In genomic region chr1:89906088-89906487, GRCh38 we compare ENCODE assay signal across 14 cellular contexts.
DNase-seq lines count a peak whose midpoint lies in the region; ATAC-seq, FAIRE-seq and TF ChIP-seq lines count a peak whose summit lies in the region.
"Had no signal": no experiment of that assay in that cellular context is flagged by ENCODE, and none has a peak within 500 bp of the region (broad histone marks: within the 10 kb centered on the region; RNA-seq: fewer than 3 reads in every experiment).

No MANE protein-coding gene starts in this region.

- DNase-seq in GM12878 (ENCODE audit: low read depth, low spot score) (no peak), nephron progenitor cell (no peak), ACHN (no peak), AG20443 (ENCODE audit: low spot score) (no peak), kidney tubule cell (ENCODE audit: low spot score) (no peak)
- DNase-seq: CD4-positive, alpha-beta memory T cell; T-cell had no signal

- no peaks in the 10 kb centered on the region for H3K9me3 Mint-ChIP-seq in nephron progenitor cell
- H3K9me3 Mint-ChIP-seq: activated CD4-positive, alpha-beta memory T cell treated with anti-CD3 and anti-CD28 coated beads, Interleukin-2, amount 10 ng/mL, durations not matched to agents 7 days and 5 days; CD4-positive, alpha-beta memory T cell; T-cell had no signal

- SMC1A ChIA-PET in GM12878 (lab: Charles Lee; ENCODE audit: uncharacterized antibody, unreplicated experiment) = interaction anchor here (0.7 to 1.9 kb wide), 9 partner anchors 11 to 124 kb away, joined by 3 to 4 read pairs (median 3); no protein-coding TSS in a partner anchor

- H3K27ac Mint-ChIP-seq in nephron progenitor cell = peak overlapping the region; percentile 94

- POLR2A ChIA-PET in GM12878 (lab: Charles Lee) = interaction anchor here (0.9 kb wide), 1 partner anchor 24 kb away, joined by 9 read pairs; no protein-coding TSS in a partner anchor

- H3K79me2 ChIP-seq in GM12878 (ENCODE audit: control insufficient read depth, insufficient read depth, low read length) = peaks cover 2% of the 10 kb centered on the region; the same call in 1 of the 2 replicates

- WGBS in GM12878 (ENCODE audit: insufficient coverage, insufficient replicate concordance, low lambda C conversion rate, missing lambda C conversion rate) = 97% methylated on average over 5 of the region's 5 CpGs

- peak overlapping the region in 7 of 11 experiments; percentile 12 to 72 (median 50); a peak in 8 of 22 replicates for H3K9ac ChIP-seq in BLaER1 treated with 17β-estradiol and CSF1 and Interleukin-3, amounts not matched to agents 10 nM and 100 nM
- H3K9ac ChIP-seq in HUES48 (ENCODE audit: low read depth, low read length) = peak overlapping the region; percentile 30; the same call in 1 of the 2 replicates
- no peak overlapping the region; the same call in 1 of the 2 replicates for H3K9ac ChIP-seq in GM12878 (ENCODE audit: control insufficient read depth, insufficient read depth, low read length)

- no peak for TF ChIP-seq RAD21 in GM12878 (IDR thresholded peaks at IDR 0.05; ENCODE audit: insufficient read depth, low read depth, low read length)

- ATAC-seq in GM12878 = no peak
- no peak for ATAC-seq in GM21381 (IDR thresholded peaks at IDR 0.05; ENCODE audit: unreplicated experiment)

- H3K27me3 Mint-ChIP-seq in nephron progenitor cell (ENCODE audit: low read depth, poor library complexity) = no peaks in the 10 kb centered on the region
- H3K27me3 Mint-ChIP-seq: activated CD4-positive, alpha-beta memory T cell treated with anti-CD3 and anti-CD28 coated beads, Interleukin-2, amount 10 ng/mL, durations not matched to agents 7 days and 5 days; activated naive CD8-positive, alpha-beta T cell; CD4-positive, alpha-beta memory T cell; T-cell had no signal

- BruUV-seq in GM12878 (replicated peaks; lab: Mats Ljungman, UMichigan) = no TSS peak

- CTCF ChIA-PET in GM12878 (lab: Yijun Ruan, JAX) = interaction anchor here (0.8 kb wide), 1 partner anchor 12 kb away, joined by 3 read pairs; no protein-coding TSS in a partner anchor

- TF ChIP-seq CTCF in GM12878 (IDR thresholded peaks at IDR 0.05 in 2 of 3, conservative IDR thresholded peaks at IDR 0.05 in 1 of 3; ENCODE audit: control insufficient read depth in 2 of 3, extremely low read depth in 1 of 3, insufficient read depth in 1 of 3, low read depth in 3 of 3, low read length in 3 of 3) = no peak
- TF ChIP-seq CTCF in nephron progenitor cell (IDR thresholded peaks at IDR 0.05) = no peak

- peaks cover 0 to 100% (median 26%) of the 10 kb centered on the region in 11 experiments; a peak in 15 of 22 replicates for H4K20me1 ChIP-seq in BLaER1 treated with 17β-estradiol and CSF1 and Interleukin-3, amounts not matched to agents 10 nM and 100 nM
- no peaks in the 10 kb centered on the region for H4K20me1 ChIP-seq in GM12878 (ENCODE audit: control insufficient read depth, insufficient read depth)

- H3K4me2 ChIP-seq in BLaER1 treated with 17β-estradiol and CSF1 and Interleukin-3, amounts not matched to agents 10 nM and 100 nM = peak overlapping the region; percentile 66 to 90 (median 77)
- no peak overlapping the region for H3K4me2 ChIP-seq in GM12878 (ENCODE audit: control insufficient read depth, insufficient read depth)

- peaks cover 0 to 7% (median 0%) of the 10 kb centered on the region in 11 experiments; a peak in 4 of 22 replicates for H3K9me3 ChIP-seq in BLaER1 treated with 17β-estradiol and CSF1 and Interleukin-3, amounts not matched to agents 10 nM and 100 nM (replicated peaks in 1 of 11)
- no peaks in the 10 kb centered on the region for H3K9me3 ChIP-seq in HUES48 (ENCODE audit: control insufficient read depth, insufficient read depth, low read length)
- no peaks in the 10 kb centered on the region for H3K9me3 ChIP-seq in GM12878 (replicated peaks; ENCODE audit: control insufficient read depth, insufficient read depth, low read length)
- H3K9me3 ChIP-seq: sigmoid colon, vagina had no signal

- H3K4me3 ChIP-seq in BLaER1 treated with 17β-estradiol and CSF1 and Interleukin-3, amounts not matched to agents 10 nM and 100 nM = no peak overlapping the region
- H3K4me3 ChIP-seq in HUES48 (ENCODE audit: low read depth, low read length) (no peak overlapping the region), GM12878 (no peak overlapping the region)
- H3K4me3 ChIP-seq: sigmoid colon, vagina had no signal

- H3K27ac ChIP-seq in BLaER1 treated with 17β-estradiol and CSF1 and Interleukin-3, amounts not matched to agents 10 nM and 100 nM = peak overlapping the region in 9 of 11 experiments; percentile 67 to 86 (median 76); a peak in 18 of 22 replicates
- H3K27ac ChIP-seq in HUES48 (ENCODE audit: low read depth, low read length) = peak overlapping the region; percentile 89
- peak overlapping the region; percentile 67 for H3K27ac ChIP-seq in GM12878 (ENCODE audit: control insufficient read depth, insufficient read depth)
- H3K27ac ChIP-seq: vagina had no signal

- no peak overlapping the region for H3K4me3 Mint-ChIP-seq in nephron progenitor cell
- H3K4me3 Mint-ChIP-seq: activated CD4-positive, alpha-beta memory T cell treated with anti-CD3 and anti-CD28 coated beads, Interleukin-2, amount 10 ng/mL, durations not matched to agents 7 days and 5 days; CD4-positive, alpha-beta memory T cell; T-cell had no signal

- TF ChIP-seq EP300 in GM12878 (IDR thresholded peaks at IDR 0.05; ENCODE audit: borderline replicate concordance in 1 of 2, control insufficient read depth in 1 of 2, low read depth in 2 of 2, low read length in 2 of 2) = no peak

- FAIRE-seq in GM12878 (lab: Jason Lieb, UNC) = no peak

- in situ Hi-C loops in GM12878 (cut with MboI) (no loop called here), ACHN (cut with HindIII; ENCODE audit: low pct_ligation_motif_present, low pct_unique_long_range_greater_than_20kb, low sequenced_read_pairs) (no loop called here)

- TF ChIP-seq POLR2A in GM12878 (IDR thresholded peaks at IDR 0.05; ENCODE audit: low read depth, low read length) = no peak

- H2AFZ ChIP-seq in GM12878 (ENCODE audit: control insufficient read depth, low read depth, low read length) = no peak overlapping the region; the same call in 1 of the 2 replicates

- H3K36me3 Mint-ChIP-seq in nephron progenitor cell (ENCODE audit: low read depth) = no peaks in the 10 kb centered on the region

- H3K4me1 Mint-ChIP-seq in nephron progenitor cell = peaks cover 93% of the 10 kb centered on the region

- RAD21 ChIA-PET in GM12878 (lab: Charles Lee; ENCODE audit: unreplicated experiment) = interaction anchor here (1.0 to 1.2 kb wide), 2 partner anchors 11 to 33 kb away, joined by 3 to 4 read pairs; no protein-coding TSS in a partner anchor

- H3K4me1 ChIP-seq in BLaER1 treated with 17β-estradiol and CSF1 and Interleukin-3, amounts not matched to agents 10 nM and 100 nM = peaks cover 77 to 99% (median 81%) of the 10 kb centered on the region in 10 experiments
- H3K4me1 ChIP-seq in HUES48 (ENCODE audit: control insufficient read depth, insufficient read depth, low read length) (peaks cover 58% of the 10 kb centered on the region), GM12878 (ENCODE audit: control insufficient read depth, insufficient read depth, low read length) (peaks cover 29% of the 10 kb centered on the region)

- H3K36me3 ChIP-seq in BLaER1 treated with 17β-estradiol and CSF1 and Interleukin-3, amounts not matched to agents 10 nM and 100 nM = peaks cover 11 to 38% (median 21%) of the 10 kb centered on the region in 11 experiments; a peak in 15 of 22 replicates
- H3K36me3 ChIP-seq in HUES48 (ENCODE audit: control insufficient read depth, insufficient read depth, low read length) = no peaks in the 10 kb centered on the region
- H3K36me3 ChIP-seq in GM12878 (ENCODE audit: control insufficient read depth in 2 of 2, insufficient read depth in 2 of 2, low read length in 1 of 2) = peaks cover 0 to 1% of the 10 kb centered on the region in 2 experiments; a peak in 2 of 4 replicates
- H3K36me3 ChIP-seq: sigmoid colon, vagina had no signal

- intact Hi-C loops in GM12878 (cut with micrococcal nuclease; ENCODE audit: unreplicated experiment) = no loop called here

- H3K27me3 ChIP-seq in BLaER1 treated with 17β-estradiol and CSF1 and Interleukin-3, amounts not matched to agents 10 nM and 100 nM = no peaks in the 10 kb centered on the region
- H3K27me3 ChIP-seq in HUES48 (ENCODE audit: control insufficient read depth, insufficient read depth, low read length) = no peaks in the 10 kb centered on the region
- H3K27me3 ChIP-seq in GM12878 (replicated peaks in 1 of 2; ENCODE audit: control insufficient read depth in 2 of 2, insufficient read depth in 2 of 2, low read length in 1 of 2) = no peaks in the 10 kb centered on the region
- H3K27me3 ChIP-seq: sigmoid colon, vagina had no signal

TF ChIP-seq in GM12878, 131 proteins besides CTCF, POLR2A, EP300 and RAD21:
- TF ChIP-seq TCF7 (IDR thresholded peaks at IDR 0.05; ENCODE audit: borderline replicate concordance) = no peak
- TF ChIP-seq SREBF2 (IDR thresholded peaks at IDR 0.05; ENCODE audit: low read length) = no peak
- TF ChIP-seq FOXM1 (IDR thresholded peaks at IDR 0.05; ENCODE audit: low read depth, low read length) = no peak
- TF ChIP-seq TCF3 (IDR thresholded peaks at IDR 0.05; ENCODE audit: borderline replicate concordance, insufficient read depth, low read depth, low read length) = no peak
- TF ChIP-seq FOS (IDR thresholded peaks at IDR 0.05; ENCODE audit: borderline replicate concordance, extremely low read depth, insufficient read length) = no peak
- no peak for TF ChIP-seq HDGF (IDR thresholded peaks at IDR 0.05)
- no peak for TF ChIP-seq BRCA1 (IDR thresholded peaks at IDR 0.05; ENCODE audit: low read depth, low read length)
- no peak for TF ChIP-seq ESRRA (IDR thresholded peaks at IDR 0.05; ENCODE audit: low read length)
- no peak for TF ChIP-seq SMC3 (IDR thresholded peaks at IDR 0.05; ENCODE audit: borderline replicate concordance, low read length)
- no peak for TF ChIP-seq NR2F1 (conservative IDR thresholded peaks at IDR 0.05)
- TF ChIP-seq, protein P1, sequence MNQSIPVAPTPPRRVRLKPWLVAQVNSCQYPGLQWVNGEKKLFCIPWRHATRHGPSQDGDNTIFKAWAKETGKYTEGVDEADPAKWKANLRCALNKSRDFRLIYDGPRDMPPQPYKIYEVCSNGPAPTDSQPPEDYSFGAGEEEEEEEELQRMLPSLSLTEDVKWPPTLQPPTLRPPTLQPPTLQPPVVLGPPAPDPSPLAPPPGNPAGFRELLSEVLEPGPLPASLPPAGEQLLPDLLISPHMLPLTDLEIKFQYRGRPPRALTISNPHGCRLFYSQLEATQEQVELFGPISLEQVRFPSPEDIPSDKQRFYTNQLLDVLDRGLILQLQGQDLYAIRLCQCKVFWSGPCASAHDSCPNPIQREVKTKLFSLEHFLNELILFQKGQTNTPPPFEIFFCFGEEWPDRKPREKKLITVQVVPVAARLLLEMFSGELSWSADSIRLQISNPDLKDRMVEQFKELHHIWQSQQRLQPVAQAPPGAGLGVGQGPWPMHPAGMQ (IDR thresholded peaks at IDR 0.05; ENCODE audit: borderline replicate concordance) = no peak
- no peak for TF ChIP-seq SMAD5 (IDR thresholded peaks at IDR 0.05; ENCODE audit: low read depth)
- TF ChIP-seq CREM (IDR thresholded peaks at IDR 0.05; ENCODE audit: low read depth) = no peak
